In genomic region chr10:62441953-62442352, GRCh38 we compare ENCODE assay signal across 22 cellular contexts.
DNase-seq lines count a peak whose midpoint lies in the region; ATAC-seq and TF ChIP-seq lines count a peak whose summit lies in the region.
"Had no signal": no experiment of that assay in that cellular context is flagged by ENCODE, and none has a peak within 500 bp of the region (broad histone marks: within the 10 kb centered on the region; RNA-seq: fewer than 3 reads in every experiment).

No MANE protein-coding gene starts in this region.

- WGBS in mammary epithelial cell (ENCODE audit: low coverage, missing lambda C conversion rate), result 73% methylated on average over 5 of the region's 5 CpGs

- H3K4me1 ChIP-seq in cardiac muscle cell (ENCODE audit: low read depth) (peaks cover 35% of the 10 kb centered on the region), right atrium auricular region (peaks cover 0 to 12% of the 10 kb centered on the region in 2 donors), rectal smooth muscle tissue (ENCODE audit: control insufficient read depth, insufficient read depth, low read length) (peaks cover 10% of the 10 kb centered on the region), upper lobe of right lung (no peaks in the 10 kb centered on the region), osteoblast (ENCODE audit: insufficient read depth, low read length) (peaks cover 4% of the 10 kb centered on the region), mammary epithelial cell (ENCODE audit: insufficient read depth, low read length) (peaks cover 2% of the 10 kb centered on the region)
- H3K4me1 ChIP-seq: A549, SJSA1 had no signal

- no peak overlapping the region for H2AFZ ChIP-seq in osteoblast (ENCODE audit: low read length)
- H2AFZ ChIP-seq in mammary epithelial cell (ENCODE audit: low read depth, low read length), result no peak overlapping the region
- H2AFZ ChIP-seq: GM23248, PC-9 had no signal

- CTCF ChIA-PET in mammary epithelial cell (lab: Charles Lee; ENCODE audit: low non-redundant PET), result no interaction called here

- H4K20me1 ChIP-seq in osteoblast (ENCODE audit: insufficient read depth, low read length) (no peaks in the 10 kb centered on the region), mammary epithelial cell (ENCODE audit: insufficient read depth, low read length) (no peaks in the 10 kb centered on the region)
- H4K20me1 ChIP-seq: BLaER1 had no signal

- H3K79me2 ChIP-seq in osteoblast (ENCODE audit: insufficient read depth, low read length) (no peaks in the 10 kb centered on the region), mammary epithelial cell (ENCODE audit: insufficient read depth, low read length) (no peaks in the 10 kb centered on the region)

- peak in 1 of 2 donors; percentile 64 for DNase-seq in cardiac muscle cell (ENCODE audit: low read depth in 1 of 2, low spot score in 1 of 2)
- DNase-seq in right atrium auricular region (ENCODE audit: low spot score), result no peak
- DNase-seq in left kidney (ENCODE audit: low read depth, low spot score), result peak; percentile 11
- DNase-seq in upper lobe of right lung, result no peak
- DNase-seq in osteoblast (ENCODE audit: insufficient read length, low spot score, missing footprints), result no peak
- DNase-seq in mammary epithelial cell, result no peak
- DNase-seq: CD4-positive, alpha-beta memory T cell; DMS153; GF-D8; GM23248; HCEC 1CT; NCI-H1092 treated with DMSO at 0.1 percent for 48 hours; NCI-H146; NCI-H2081; NCI-H510A; NCI-H82; PC-9 had no signal

- no TSS peak for BruUV-seq in mammary epithelial cell (replicated peaks; lab: Mats Ljungman, UMichigan)

- in situ Hi-C loops in mammary epithelial cell (cut with MboI; ENCODE audit: low sequenced_read_pairs in 2 of 2), result loop anchor here in 1 of 2 donors (25.0 kb wide), 1 partner anchor 370 kb away; the partner anchor contains the start of genes ADO and EGR2

- TF ChIP-seq CTCF in cardiac muscle cell (IDR thresholded peaks at IDR 0.05; ENCODE audit: low read depth, low read length), result no peak
- no peak for TF ChIP-seq CTCF in right atrium auricular region (IDR thresholded peaks at IDR 0.05)
- TF ChIP-seq CTCF in upper lobe of right lung (IDR thresholded peaks at IDR 0.05), result no peak
- no peak for TF ChIP-seq CTCF in osteoblast (IDR thresholded peaks at IDR 0.05; ENCODE audit: extremely low read depth, low read depth, low read length)
- no peak for TF ChIP-seq CTCF in mammary epithelial cell (conservative IDR thresholded peaks at IDR 0.05 in 1 of 2, IDR thresholded peaks at IDR 0.05 in 1 of 2; ENCODE audit: extremely low read depth in 1 of 2, insufficient read depth in 1 of 2, low read depth in 1 of 2, low read length in 2 of 2)

- dilution Hi-C loops in mammary epithelial cell (cut with HindIII; ENCODE audit: low sequenced_read_pairs), result no loop called here

- H3K4me3 ChIP-seq in cardiac muscle cell (no peak overlapping the region), right atrium auricular region (no peak overlapping the region), rectal smooth muscle tissue (ENCODE audit: low read length) (no peak overlapping the region), upper lobe of right lung (no peak overlapping the region), osteoblast (ENCODE audit: insufficient read depth, low read length) (no peak overlapping the region), mammary epithelial cell (replicated peaks in 1 of 3; ENCODE audit: insufficient read depth in 1 of 3, low read depth in 2 of 3, low read length in 3 of 3) (no peak overlapping the region)
- H3K4me3 ChIP-seq: A549, BLaER1, GM23248, PC-9, SJSA1 had no signal

- H3K9ac ChIP-seq in rectal smooth muscle tissue (ENCODE audit: low read length) (no peak overlapping the region), mammary epithelial cell (ENCODE audit: insufficient read depth, low read length) (no peak overlapping the region)
- H3K9ac ChIP-seq: BLaER1, GM23248 had no signal

- peak overlapping the region; percentile 91 for H3K27ac ChIP-seq in cardiac muscle cell
- H3K27ac ChIP-seq in right atrium auricular region, result no peak overlapping the region
- H3K27ac ChIP-seq in rectal smooth muscle tissue (ENCODE audit: low read depth, low read length), result peak overlapping the region; percentile 51
- no peak overlapping the region for H3K27ac ChIP-seq in upper lobe of right lung
- no peak overlapping the region for H3K27ac ChIP-seq in osteoblast (ENCODE audit: low read depth, low read length)
- H3K27ac ChIP-seq in mammary epithelial cell (ENCODE audit: insufficient read depth, low read depth, low read length), result no peak overlapping the region
- H3K27ac ChIP-seq: A549, BLaER1, GM23248, PC-9, SJSA1 had no signal

- H3K27me3 ChIP-seq in cardiac muscle cell (no peaks in the 10 kb centered on the region), right atrium auricular region (no peaks in the 10 kb centered on the region), rectal smooth muscle tissue (ENCODE audit: control insufficient read depth, insufficient read depth, low read length) (no peaks in the 10 kb centered on the region), upper lobe of right lung (no peaks in the 10 kb centered on the region), osteoblast (ENCODE audit: insufficient read depth, low read length) (no peaks in the 10 kb centered on the region), mammary epithelial cell (ENCODE audit: insufficient read depth, low read length) (no peaks in the 10 kb centered on the region)
- H3K27me3 ChIP-seq: BLaER1, SJSA1 had no signal

- ATAC-seq in upper lobe of right lung, result peak; percentile 52
- ATAC-seq in HG03442 (IDR thresholded peaks at IDR 0.05; ENCODE audit: unreplicated experiment), result no peak
- ATAC-seq: A549 had no signal

- intact Hi-C loops in upper lobe of right lung (cut with DNase I), result loop anchor here (10.0 kb wide), 1 partner anchor 373 kb away; the partner anchor contains the start of gene EGR2
- intact Hi-C loops in mammary epithelial cell (cut with micrococcal nuclease), result no loop called here

- H3K9me3 ChIP-seq in cardiac muscle cell (ENCODE audit: low read depth) (no peaks in the 10 kb centered on the region), right atrium auricular region (no peaks in the 10 kb centered on the region), upper lobe of right lung (no peaks in the 10 kb centered on the region), osteoblast (ENCODE audit: low read depth, low read length) (no peaks in the 10 kb centered on the region), mammary epithelial cell (replicated peaks; ENCODE audit: insufficient read depth, low read length) (no peaks in the 10 kb centered on the region)
- H3K9me3 ChIP-seq: BLaER1, SJSA1 had no signal

- H3K36me3 ChIP-seq in cardiac muscle cell, result no peaks in the 10 kb centered on the region
- H3K36me3 ChIP-seq in right atrium auricular region, result no peaks in the 10 kb centered on the region
- no peaks in the 10 kb centered on the region for H3K36me3 ChIP-seq in rectal smooth muscle tissue (ENCODE audit: control insufficient read depth, insufficient read depth, low read length)
- no peaks in the 10 kb centered on the region for H3K36me3 ChIP-seq in upper lobe of right lung
- H3K36me3 ChIP-seq in osteoblast (ENCODE audit: insufficient read depth, low read length), result no peaks in the 10 kb centered on the region
- H3K36me3 ChIP-seq in mammary epithelial cell (ENCODE audit: insufficient read depth, low read length), result no peaks in the 10 kb centered on the region
- H3K36me3 ChIP-seq: BLaER1, SJSA1 had no signal

- H3K4me2 ChIP-seq in osteoblast (ENCODE audit: insufficient read depth, low read length) (no peak overlapping the region), mammary epithelial cell (ENCODE audit: insufficient read depth, low read depth, low read length) (no peak overlapping the region)
- H3K4me2 ChIP-seq: A549, BLaER1, PC-9 had no signal

Comparison
In these comparisons a context has a peak if more than half of its experiments do, and no peak if none do; other contexts are left out.
1. H3K27ac ChIP-seq: peak in cardiac muscle cell (single experiment) and rectal smooth muscle tissue (single experiment); none in right atrium auricular region (0 of 2), upper lobe of right lung (single experiment), osteoblast (single experiment) and mammary epithelial cell (single experiment).